16 cellular contexts compared by ENCODE assay signal in the genomic region with DNA sequence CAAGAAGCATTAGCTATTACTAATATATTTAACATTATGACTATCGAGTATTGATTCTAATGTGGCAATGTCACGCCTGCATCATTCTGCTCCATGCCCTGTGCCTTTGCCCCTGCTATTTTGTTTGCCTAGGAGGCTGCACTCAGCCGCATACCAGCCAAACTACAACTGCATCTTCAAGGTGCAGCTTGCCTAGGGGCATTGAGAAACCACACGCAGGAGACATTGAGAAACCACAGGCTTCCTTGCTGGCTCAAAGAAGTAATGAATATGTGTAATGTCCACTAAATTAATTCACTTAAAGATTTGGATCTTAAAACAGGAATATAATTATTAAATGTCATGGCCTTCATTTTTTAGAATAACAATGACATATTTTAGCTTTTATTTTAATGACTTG.
DNase-seq lines count a peak whose midpoint lies in the region; ATAC-seq and TF ChIP-seq lines count a peak whose summit lies in the region.
"Had no signal": no experiment of that assay in that cellular context is flagged by ENCODE, and none has a peak within 500 bp of the region (broad histone marks: within the 10 kb centered on the region; RNA-seq: fewer than 3 reads in every experiment).

No MANE protein-coding gene starts in this region.

- intact Hi-C loops in left colon (cut with DNase I, micrococcal nuclease) = no loop called here

- H3K9me3 Mint-ChIP-seq in activated T-cell treated with anti-CD3 and anti-CD28 coated beads, Interleukin-2, amount 50 U/mL, for 4 hours = peaks cover 10% of the 10 kb centered on the region
- H3K9me3 Mint-ChIP-seq: HFFc6 had no signal

- H3K9me3 ChIP-seq in RWPE2 (ENCODE audit: severe bottlenecking) = no peaks in the 10 kb centered on the region
- H3K9me3 ChIP-seq: BLaER1, Caco-2 had no signal

- H3K36me3 Mint-ChIP-seq in activated T-cell treated with anti-CD3 and anti-CD28 coated beads, Interleukin-2, amount 50 U/mL, for 4 hours (ENCODE audit: insufficient read depth) = no peaks in the 10 kb centered on the region
- H3K36me3 Mint-ChIP-seq: CD8-positive, alpha-beta memory T cell had no signal

- H3K27me3 Mint-ChIP-seq in activated T-cell treated with anti-CD3 and anti-CD28 coated beads, Interleukin-2, amount 50 U/mL, for 4 hours (ENCODE audit: low read depth) = no peaks in the 10 kb centered on the region
- H3K27me3 Mint-ChIP-seq: CD8-positive, alpha-beta memory T cell had no signal

- TF ChIP-seq CTCF in RWPE2 (IDR thresholded peaks at IDR 0.05; ENCODE audit: poor library complexity, severe bottlenecking) = no peak

- H3K4me3 ChIP-seq in RWPE2 (ENCODE audit: severe bottlenecking) = no peak overlapping the region
- H3K4me3 ChIP-seq: BLaER1 had no signal

- H3K4me1 Mint-ChIP-seq in activated T-cell treated with anti-CD3 and anti-CD28 coated beads, Interleukin-2, amount 50 U/mL, for 4 hours (ENCODE audit: low read depth) = no peaks in the 10 kb centered on the region
- H3K4me1 Mint-ChIP-seq: CD8-positive, alpha-beta memory T cell had no signal

- H3K4me1 ChIP-seq in RWPE2 (ENCODE audit: insufficient read depth, poor library complexity, severe bottlenecking) = no peaks in the 10 kb centered on the region
- H3K4me1 ChIP-seq: BLaER1, Caco-2 had no signal

- no peak overlapping the region for H3K4me3 Mint-ChIP-seq in activated T-cell treated with anti-CD3 and anti-CD28 coated beads, Interleukin-2, amount 50 U/mL, for 4 hours
- H3K4me3 Mint-ChIP-seq: CD8-positive, alpha-beta memory T cell; HFFc6 had no signal

- H3K27me3 ChIP-seq in RWPE2 (ENCODE audit: insufficient read depth, poor library complexity, severe bottlenecking) = no peaks in the 10 kb centered on the region
- H3K27me3 ChIP-seq: BLaER1 had no signal

- H3K36me3 ChIP-seq in RWPE2 (ENCODE audit: low read depth) = no peaks in the 10 kb centered on the region
- H3K36me3 ChIP-seq: BLaER1 had no signal

- DNase-seq in EL (peak; percentile 10), M059J (ENCODE audit: low read depth) (peak; percentile 90), RWPE2 (ENCODE audit: low spot score) (no peak), epithelial cell of prostate (ENCODE audit: low read depth, low spot score) (peak; percentile 29), left colon (no peak), DMS53 (lab: John Stamatoyannopoulos, UW) (no peak)
- no peak for DNase-seq in activated T-cell treated with anti-CD3 and anti-CD28 coated beads, Interleukin-2, amount 50 U/mL, for 4 hours
- DNase-seq: 8988T; AML-193; Caco-2; CD8-positive, alpha-beta memory T cell; GF-D8; HCEC 1CT; HFFc6 had no signal

- ATAC-seq in RWPE2 (ENCODE audit: low read depth) = peak; percentile 50; the same call in 2 of the 3 replicates
- ATAC-seq in activated T-cell treated with anti-CD3 and anti-CD28 coated beads, Interleukin-2, amount 50 U/mL, for 4 hours = no peak
- no peak for ATAC-seq in GM21515 (IDR thresholded peaks at IDR 0.05; ENCODE audit: unreplicated experiment)
- no peak for ATAC-seq in left colon

- H3K27ac ChIP-seq in RWPE2 (ENCODE audit: poor library complexity, severe bottlenecking) = no peak overlapping the region
- no peak overlapping the region for H3K27ac ChIP-seq in epithelial cell of prostate
- H3K27ac ChIP-seq: BLaER1 had no signal

Comparison
In these comparisons a context has a peak if more than half of its experiments do, and no peak if none do; other contexts are left out.
1. DNase-seq: peak in EL (single experiment), M059J (single experiment) and epithelial cell of prostate (single experiment); none in RWPE2 (single experiment), activated T-cell treated with anti-CD3 and anti-CD28 coated beads, Interleukin-2, amount 50 U/mL, for 4 hours (single experiment), left colon (0 of 2) and DMS53 (single experiment).